8 cellular contexts compared by ENCODE assay signal in the genomic region with DNA sequence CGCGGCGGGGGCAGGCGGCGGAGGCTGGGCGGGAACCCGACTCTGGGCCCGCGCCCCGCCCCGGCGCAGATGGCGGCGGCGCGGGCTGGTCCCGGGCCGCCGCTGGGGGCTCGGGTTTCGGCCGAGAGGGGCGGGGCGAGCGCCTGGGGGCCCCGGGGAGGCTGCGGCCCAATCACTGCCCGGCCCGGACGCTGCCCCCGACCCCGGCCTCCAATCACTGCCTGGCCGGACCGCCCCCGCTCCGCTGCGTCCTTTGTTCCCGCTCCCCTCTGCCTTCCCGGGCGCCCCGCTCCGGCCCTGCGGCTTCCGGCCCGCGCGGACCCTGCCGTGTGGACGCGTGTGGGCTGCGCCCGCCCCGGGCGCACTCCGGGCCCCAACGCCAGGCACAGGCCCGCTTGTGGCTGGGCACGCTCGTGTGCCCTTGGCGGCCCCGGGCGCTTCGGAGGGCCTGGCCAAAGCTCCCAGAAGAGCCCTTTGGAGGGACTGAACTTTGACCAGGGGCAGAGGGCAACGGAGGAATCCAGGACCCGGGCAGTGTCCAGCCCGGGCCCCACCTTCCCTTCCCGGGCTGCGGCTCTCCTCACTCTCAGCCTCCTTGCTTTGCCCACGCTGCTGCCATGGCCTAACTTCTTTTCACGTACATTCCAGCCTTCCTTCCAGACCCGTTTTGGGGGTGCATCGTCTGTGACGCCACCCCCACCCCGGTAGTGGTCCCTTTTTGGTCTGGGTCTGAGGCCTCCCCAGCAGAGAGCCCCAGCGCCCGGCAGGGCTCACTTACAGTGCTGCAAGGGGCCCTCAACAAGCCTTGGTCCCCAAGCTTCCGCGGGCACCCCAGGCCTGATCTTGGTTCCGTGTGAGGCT. TPM values are rescaled to one million over a fixed set of nuclear protein-coding genes. Genes with fewer than 3 reads are reported as not detected.
A peak's percentile ranks its signal among the peaks of the same experiment; 100 is the strongest.
DNase-seq lines count a peak whose midpoint lies in the region; ATAC-seq and TF ChIP-seq lines count a peak whose summit lies in the region.

No MANE protein-coding gene starts in this region.

- POLR2A ChIA-PET in activated CD4-positive, alpha-beta T cell treated with anti-CD3 and anti-CD28 coated beads for 36 hours (lab: Charles Lee) = no interaction called here
- POLR2A ChIA-PET in HCT116 (lab: Charles Lee) = interaction anchor here (0.9 to 3.1 kb wide), 8 partner anchors 8 to 68 kb away, joined by 3 to 15 read pairs (median 6); a partner anchor contains a TSS

- RAD21 ChIA-PET in HCT116 (lab: Charles Lee; ENCODE audit: low non-redundant PET in 1 of 2, low total read pairs in 2 of 2, uncharacterized antibody in 2 of 2, unreplicated experiment in 2 of 2) = interaction anchor here in 1 of 2 experiments (0.8 kb wide), 1 partner anchor 34 kb away, joined by 3 read pairs; no protein-coding TSS in a partner anchor

- CTCF ChIA-PET in activated CD4-positive, alpha-beta T cell treated with anti-CD3 and anti-CD28 coated beads for 36 hours (lab: Charles Lee) = interaction anchor here (0.7 to 0.8 kb wide), 2 partner anchors 33 to 35 kb away, joined by 3 to 5 read pairs; no protein-coding TSS in a partner anchor
- CTCF ChIA-PET in HCT116 (lab: Charles Lee) = interaction anchor here (1.6 to 2.5 kb wide), 3 partner anchors 9 to 68 kb away, joined by 3 to 12 read pairs (median 11); no protein-coding TSS in a partner anchor

- ATAC-seq in activated CD4-positive, alpha-beta T cell treated with anti-CD3 and anti-CD28 coated beads for 36 hours = no peak
- ATAC-seq in HCT116 = peak; percentile 75
- peak; percentile 91 for ATAC-seq in body of pancreas

- TSS peak; percentile 84 for BruUV-seq in HCT116 (replicated peaks; lab: Mats Ljungman, UMichigan)

- H3K27ac ChIP-seq in HCT116 (ENCODE audit: low read depth, low read length) = peak overlapping the region; percentile 100
- H3K27ac ChIP-seq in body of pancreas = peak overlapping the region; percentile 90 to 96 (median 94)
- H3K27ac ChIP-seq in iPS DF 6.9 (ENCODE audit: low read length) = no peak overlapping the region
- peak overlapping the region; percentile 97 for H3K27ac ChIP-seq in rectal smooth muscle tissue (ENCODE audit: low read depth, low read length)

- H3K4me3 ChIP-seq in HCT116 (replicated peaks in 1 of 2; ENCODE audit: low read depth in 1 of 2, low read length in 2 of 2) (peak overlapping the region; percentile 61 to 70), body of pancreas (peak overlapping the region in 1 of 2 donors; percentile 8), iPS DF 6.9 (ENCODE audit: low read length) (peak overlapping the region; percentile 53; the same call in 1 of the 2 replicates), rectal smooth muscle tissue (ENCODE audit: low read length) (peak overlapping the region; percentile 75)

- H3K27me3 ChIP-seq in HCT116 (ENCODE audit: insufficient read depth, low read length) (no peaks in the 10 kb centered on the region), body of pancreas (no peaks in the 10 kb centered on the region), iPS DF 6.9 (ENCODE audit: control insufficient read depth, insufficient read depth, low read length) (no peaks in the 10 kb centered on the region), rectal smooth muscle tissue (ENCODE audit: control insufficient read depth, insufficient read depth, low read length) (no peaks in the 10 kb centered on the region)

- H2AFZ ChIP-seq in HCT116 (ENCODE audit: low read depth, low read length, poor library complexity, severe bottlenecking) = no peak overlapping the region

- H3K36me3 ChIP-seq in HCT116 (ENCODE audit: control insufficient read depth in 1 of 2, insufficient read depth in 2 of 2, low read length in 2 of 2) = no peaks in the 10 kb centered on the region
- no peaks in the 10 kb centered on the region for H3K36me3 ChIP-seq in body of pancreas (replicated peaks in 1 of 2; ENCODE audit: insufficient read depth in 1 of 2, low read depth in 2 of 2)
- no peaks in the 10 kb centered on the region for H3K36me3 ChIP-seq in iPS DF 6.9 (ENCODE audit: control insufficient read depth, insufficient read depth, low read length)
- H3K36me3 ChIP-seq in rectal smooth muscle tissue (ENCODE audit: control insufficient read depth, insufficient read depth, low read length) = no peaks in the 10 kb centered on the region

- TF ChIP-seq RAD21 in HCT116 (IDR thresholded peaks at IDR 0.05; ENCODE audit: low read depth) = no peak

- H3K27me3 Mint-ChIP-seq in activated CD4-positive, alpha-beta T cell treated with anti-CD3 and anti-CD28 coated beads for 36 hours = peaks cover 14% of the 10 kb centered on the region

- TF ChIP-seq POLR2A in HCT116 (IDR thresholded peaks at IDR 0.05; ENCODE audit: borderline replicate concordance, extremely low read depth, insufficient read depth, insufficient read length) = peak; percentile 67
- TF ChIP-seq POLR2A in body of pancreas (IDR thresholded peaks at IDR 0.05) = peak; percentile 61 to 72 (median 71)

- H3K9ac ChIP-seq in HCT116 (ENCODE audit: low read length) = peak overlapping the region; percentile 98
- peak overlapping the region; percentile 83 for H3K9ac ChIP-seq in rectal smooth muscle tissue (ENCODE audit: low read length)

- DNase-seq in activated CD4-positive, alpha-beta T cell treated with anti-CD3 and anti-CD28 coated beads for 36 hours = no peak
- no peak for DNase-seq in activated CD4-positive, alpha-beta T cell treated with anti-CD3 and anti-CD28 coated beads for 48 hours
- DNase-seq in HCT116 (ENCODE audit: low read depth, low spot score) = no peak
- peak; percentile 62 to 77 for DNase-seq in NCI-H1930 (lab: John Stamatoyannopoulos, UW)
- peak; percentile 82 to 91 (median 88) for DNase-seq in body of pancreas
- DNase-seq in iPS DF 6.9 (ENCODE audit: low read depth, low spot score) = no peak
- no peak for DNase-seq in stimulated activated CD4-positive, alpha-beta T cell treated with anti-CD3 and anti-CD28 coated beads, Interleukin-4, amount 100 ng/mL, for 24 hours

- 8 to 59% methylated on average over 8 to 68 of the region's 79 CpGs for WGBS in body of pancreas, 2 donors
- WGBS in iPS DF 6.9 (ENCODE audit: insufficient coverage, insufficient read length) = no CpG with 5 or more reads among the region's 79 CpGs

- no peak overlapping the region for H3K27ac Mint-ChIP-seq in activated CD4-positive, alpha-beta T cell treated with anti-CD3 and anti-CD28 coated beads for 36 hours

- intact Hi-C loops in activated CD4-positive, alpha-beta T cell treated with anti-CD3 and anti-CD28 coated beads for 36 hours (cut with DNase I, micrococcal nuclease) = no loop called here
- intact Hi-C loops in HCT116 (cut with micrococcal nuclease) (loop anchor here (2.0 kb wide), 1 partner anchor 26 kb away; no protein-coding TSS in a partner anchor), body of pancreas (cut with DNase I) (no loop called here)

- H3K4me1 Mint-ChIP-seq in activated CD4-positive, alpha-beta T cell treated with anti-CD3 and anti-CD28 coated beads for 36 hours = peaks cover 3% of the 10 kb centered on the region

- no peak for TF ChIP-seq CTCF in HCT116 (IDR thresholded peaks at IDR 0.05 in 2 of 3, conservative IDR thresholded peaks at IDR 0.05 in 1 of 3; ENCODE audit: borderline replicate concordance in 1 of 3, insufficient read depth in 1 of 3, low read depth in 2 of 3, low read length in 2 of 3)
- no peak for TF ChIP-seq CTCF in body of pancreas (IDR thresholded peaks at IDR 0.05)

- H3K9me3 ChIP-seq in HCT116 (ENCODE audit: control insufficient read depth in 1 of 2, insufficient read depth in 1 of 2, low read depth in 1 of 2, low read length in 2 of 2) = no peaks in the 10 kb centered on the region
- H3K9me3 ChIP-seq in body of pancreas = no peaks in the 10 kb centered on the region
- H3K9me3 ChIP-seq in iPS DF 6.9 (ENCODE audit: control insufficient read depth, insufficient read depth, low read length) = no peaks in the 10 kb centered on the region

- peaks cover 5% of the 10 kb centered on the region; the same call in 1 of the 2 replicates for H3K79me2 ChIP-seq in HCT116 (ENCODE audit: insufficient read depth, low read length)

- peak overlapping the region; percentile 81 for H3K4me2 ChIP-seq in HCT116 (ENCODE audit: low read length)

- peak overlapping the region; percentile 43 for H3K4me3 Mint-ChIP-seq in activated CD4-positive, alpha-beta T cell treated with anti-CD3 and anti-CD28 coated beads for 36 hours

- H3K9me2 ChIP-seq in HCT116 (ENCODE audit: insufficient read depth) = no peaks in the 10 kb centered on the region

- no peaks in the 10 kb centered on the region for H3K9me3 Mint-ChIP-seq in activated CD4-positive, alpha-beta T cell treated with anti-CD3 and anti-CD28 coated beads for 36 hours (ENCODE audit: low read depth)

- no peaks in the 10 kb centered on the region for H4K20me1 ChIP-seq in HCT116 (ENCODE audit: insufficient read depth)

- H3K4me1 ChIP-seq in HCT116 (ENCODE audit: control insufficient read depth in 1 of 2, insufficient read depth in 2 of 2, low read length in 2 of 2) = peaks cover 31 to 69% of the 10 kb centered on the region in 2 experiments
- peaks cover 17% of the 10 kb centered on the region for H3K4me1 ChIP-seq in body of pancreas
- peaks cover 3% of the 10 kb centered on the region for H3K4me1 ChIP-seq in iPS DF 6.9 (ENCODE audit: control insufficient read depth, insufficient read depth, low read length)
- H3K4me1 ChIP-seq in rectal smooth muscle tissue (ENCODE audit: control insufficient read depth, insufficient read depth, low read length) = peaks cover 6% of the 10 kb centered on the region

- no peaks in the 10 kb centered on the region for H3K36me3 Mint-ChIP-seq in activated CD4-positive, alpha-beta T cell treated with anti-CD3 and anti-CD28 coated beads for 36 hours (ENCODE audit: low read depth)

TF ChIP-seq in HCT116, 20 proteins besides CTCF, POLR2A, EP300 and RAD21 (continues in another document):
- TF ChIP-seq JUND (IDR thresholded peaks at IDR 0.05) = no peak
- peak; percentile 89 for TF ChIP-seq POLR2AphosphoS5 (IDR thresholded peaks at IDR 0.05; ENCODE audit: low read depth, low read length)
- TF ChIP-seq EGR1 (IDR thresholded peaks at IDR 0.05; ENCODE audit: low read depth) = no peak
- TF ChIP-seq YY1 (IDR thresholded peaks at IDR 0.05; ENCODE audit: extremely low read depth, insufficient replicate concordance, low read depth, low read length) = peak; percentile 52
- TF ChIP-seq TCF7L2 (IDR thresholded peaks at IDR 0.05; ENCODE audit: borderline replicate concordance, extremely low read depth, insufficient read depth, insufficient read length) = peak; percentile 78
- TF ChIP-seq ELF1 (IDR thresholded peaks at IDR 0.05; ENCODE audit: borderline replicate concordance, low read depth) = no peak
- no peak for TF ChIP-seq SRF (IDR thresholded peaks at IDR 0.05; ENCODE audit: low read depth)

RNA-seq across cellular contexts. Expression of a gene that starts 27.1 kb away (rescaled TPM):
- total RNA-seq in activated CD4-positive, alpha-beta T cell treated with anti-CD3 and anti-CD28 coated beads for 36 hours = 1,000 to 10,000 TPM; 2,106 to 2,969 TPM
- 2,752 TPM for total RNA-seq in HCT116 (2021; ENCODE audit: unreplicated experiment)
- 2,841 and 3,306 TPM in 2 replicates for polyA plus RNA-seq in HCT116 (2012)
- 100 to 1,000 TPM; 532 to 757 TPM for total RNA-seq in body of pancreas

Comparison
In these comparisons a context has a peak if more than half of its experiments do, and no peak if none do; other contexts are left out.
1. DNase-seq: peak in NCI-H1930 (2 of 2) and body of pancreas (4 of 4); none in activated CD4-positive, alpha-beta T cell treated with anti-CD3 and anti-CD28 coated beads for 36 hours (single experiment), activated CD4-positive, alpha-beta T cell treated with anti-CD3 and anti-CD28 coated beads for 48 hours (single experiment), HCT116 (single experiment), iPS DF 6.9 (single experiment) and stimulated activated CD4-positive, alpha-beta T cell treated with anti-CD3 and anti-CD28 coated beads, Interleukin-4, amount 100 ng/mL, for 24 hours (single experiment).